In genomic region chrX:153470411-153471363, GRCh38 we compare ENCODE assay signal across 8 cellular contexts. TPM values are rescaled to one million over a fixed set of nuclear protein-coding genes. Genes with fewer than 3 reads are reported as not detected.
A peak's percentile ranks its signal among the peaks of the same experiment; 100 is the strongest.
DNase-seq lines count a peak whose midpoint lies in the region; ATAC-seq lines count a peak whose summit lies in the region.

HAUS7 (minus strand) TSS chrX:153470576; CDS start chrX:153470557, 19 bp downstream.

- peak within 1 kb of the TSS; percentile 73 for H3K9ac ChIP-seq in mesenchymal stem cell (ENCODE audit: low read length)

- no peaks in the 10 kb centered on the region for H3K27me3 ChIP-seq in effector memory CD4-positive, alpha-beta T cell (replicated peaks; ENCODE audit: control insufficient read depth, insufficient read depth, low read length, poor library complexity, severe bottlenecking)
- peaks cover 0 to 10% of the 10 kb centered on the region in 2 experiments for H3K27me3 ChIP-seq in mesenchymal stem cell (ENCODE audit: control insufficient read depth in 1 of 2, insufficient read depth in 1 of 2, low read length in 2 of 2)

- H3K9me3 ChIP-seq in effector memory CD4-positive, alpha-beta T cell (ENCODE audit: control insufficient read depth, low read length): no peaks in the 10 kb centered on the region
- no peaks in the 10 kb centered on the region for H3K9me3 ChIP-seq in mesenchymal stem cell (ENCODE audit: control insufficient read depth, low read length)

- peaks cover 17% of the 10 kb centered on the region for H3K79me1 ChIP-seq in mesenchymal stem cell (replicated peaks; ENCODE audit: low read length, poor library complexity, severe bottlenecking)

- peak within 1 kb of the TSS in 1 of 2 experiments; percentile 49 for H3K4ac ChIP-seq in mesenchymal stem cell (ENCODE audit: low read depth in 1 of 2, low read length in 2 of 2)

- DNase-seq in COR-L47 (lab: John Stamatoyannopoulos, UW) (peak; percentile 80), HT1080 (ENCODE audit: low read depth) (peak; percentile 83), mesenchymal stem cell (peak; percentile 87)
- peak; percentile 87 for DNase-seq in NK-92 treated with Interleukin-12 subunit alpha and Interleukin-12 subunit beta, amount 100 ng/mL, for 24 hours (lab: John Stamatoyannopoulos, UW)
- peak; percentile 81 to 84 (median 82) for DNase-seq in effector memory CD4-positive, alpha-beta T cell
- peak; percentile 60 for DNase-seq in stimulated activated CD8-positive, alpha-beta memory T cell treated with anti-CD3 and anti-CD28 coated beads, Interleukin-12 subunit alpha, Interleukin-12 subunit beta, amount 100 ng/mL, for 24 hours (ENCODE audit: extremely low read depth)

- H2BK120ac ChIP-seq in mesenchymal stem cell (ENCODE audit: low read depth, low read length): no peak within 1 kb of the TSS

- H4K8ac ChIP-seq in mesenchymal stem cell (ENCODE audit: low read length): peak within 1 kb of the TSS; percentile 80

- CTCF ChIA-PET in activated CD8-positive, alpha-beta memory T cell treated with anti-CD3 and anti-CD28 coated beads for 36 hours (lab: Charles Lee): interaction anchor here (0.7 to 3.4 kb wide), 4 partner anchors 10 to 130 kb away, joined by 3 to 22 read pairs (median 3); no protein-coding TSS in a partner anchor

- POLR2A ChIA-PET in activated CD8-positive, alpha-beta memory T cell treated with anti-CD3 and anti-CD28 coated beads for 36 hours (lab: Charles Lee): no interaction called here

- ATAC-seq in GM21360 (IDR thresholded peaks at IDR 0.05; ENCODE audit: unreplicated experiment): peak; percentile 65

- H2BK12ac ChIP-seq in mesenchymal stem cell (ENCODE audit: low read length in 2 of 2): peak within 1 kb of the TSS in 1 of 2 experiments; percentile 31

- H4K91ac ChIP-seq in mesenchymal stem cell (ENCODE audit: low read length): peak within 1 kb of the TSS; percentile 61

- H3K4me1 ChIP-seq in effector memory CD4-positive, alpha-beta T cell (ENCODE audit: control insufficient read depth, insufficient read depth, low read length, poor library complexity, severe bottlenecking): peaks cover 5% of the 10 kb centered on the region
- peaks cover 27% of the 10 kb centered on the region for H3K4me1 ChIP-seq in mesenchymal stem cell (ENCODE audit: control insufficient read depth, insufficient read depth, low read depth, low read length)

- peak within 1 kb of the TSS; percentile 61 for H2AFZ ChIP-seq in mesenchymal stem cell (ENCODE audit: low read depth, low read length)

- H3K4me2 ChIP-seq in mesenchymal stem cell (ENCODE audit: low read length, poor library complexity, severe bottlenecking): peak within 1 kb of the TSS; percentile 96

- peak within 1 kb of the TSS; percentile 49 for H3K4me3 ChIP-seq in effector memory CD4-positive, alpha-beta T cell (ENCODE audit: insufficient read depth, low read depth, low read length, poor library complexity, severe bottlenecking)
- H3K4me3 ChIP-seq in mesenchymal stem cell (ENCODE audit: insufficient read depth in 1 of 2, low read depth in 1 of 2, low read length in 2 of 2): peak within 1 kb of the TSS; percentile 71 to 83

- H3K18ac ChIP-seq in mesenchymal stem cell (ENCODE audit: low read depth in 1 of 2, low read length in 2 of 2): peak within 1 kb of the TSS; percentile 34 to 54

- 17% methylated on average over 22 of the region's 70 CpGs for WGBS in mesenchymal stem cell

- no peak within 1 kb of the TSS for H3K23ac ChIP-seq in mesenchymal stem cell (ENCODE audit: low read length in 2 of 2)

- H2BK15ac ChIP-seq in mesenchymal stem cell (ENCODE audit: low read depth, poor library complexity, severe bottlenecking): no peak within 1 kb of the TSS

- peak within 1 kb of the TSS in 1 of 2 experiments; percentile 41 for H3K14ac ChIP-seq in mesenchymal stem cell (ENCODE audit: low read length in 2 of 2)

- H2BK5ac ChIP-seq in mesenchymal stem cell (ENCODE audit: low read depth, low read length, poor library complexity, severe bottlenecking): no peak within 1 kb of the TSS

- no peaks in the 10 kb centered on the region for H3K36me3 ChIP-seq in effector memory CD4-positive, alpha-beta T cell (ENCODE audit: control insufficient read depth, insufficient read depth, low read length)
- H3K36me3 ChIP-seq in mesenchymal stem cell (ENCODE audit: control insufficient read depth in 1 of 2, insufficient read depth in 2 of 2, low read depth in 1 of 2, low read length in 2 of 2): peaks cover 0 to 23% of the 10 kb centered on the region in 2 experiments

- peak within 1 kb of the TSS; percentile 44 for H3K27ac ChIP-seq in effector memory CD4-positive, alpha-beta T cell (ENCODE audit: insufficient read depth, low read length, poor library complexity, severe bottlenecking)
- peak within 1 kb of the TSS; percentile 65 for H3K27ac ChIP-seq in mesenchymal stem cell (ENCODE audit: low read length, poor library complexity, severe bottlenecking)

- H2AK5ac ChIP-seq in mesenchymal stem cell (ENCODE audit: low read length, severe bottlenecking): peak within 1 kb of the TSS; percentile 59

RNA-seq across cellular contexts. Expression of gene HAUS7, which starts in this region (rescaled TPM):
- 34.7 and 37.3 TPM in 2 replicates for total RNA-seq in HT1080 (2014; rRNA removed; shearing (Covaris generic))
- 24.6 and 26.6 TPM in 2 replicates for polyA plus RNA-seq in HT1080 (2015; cell fraction: cytosol; rRNA removed)
- polyA plus RNA-seq in HT1080 (2015; cell fraction: nucleus; rRNA removed): 34.5 and 40.1 TPM in 2 replicates
- 10 to 100 TPM; 69.2 to 72.2 TPM for total RNA-seq in activated CD8-positive, alpha-beta memory T cell treated with anti-CD3 and anti-CD28 coated beads for 36 hours
- polyA plus RNA-seq in mesenchymal stem cell (2013, experiment 1 of 2): 6.9 TPM
- polyA plus RNA-seq in mesenchymal stem cell (2013, experiment 2 of 2): 7.2 TPM

Comparison
In these comparisons a context has a peak if more than half of its experiments do, and no peak if none do; other contexts are left out.
1. Peak in every context shown above with its lines: DNase-seq, ATAC-seq, H3K4me3 ChIP-seq and H3K27ac ChIP-seq.